In genomic region chr1:27365372-27366112, GRCh38 we compare ENCODE assay signal across 8 cellular contexts.
DNase-seq lines count a peak whose midpoint lies in the region; ATAC-seq lines count a peak whose summit lies in the region.

No MANE protein-coding gene starts in this region.

- ATAC-seq in HG02885 (IDR thresholded peaks at IDR 0.05; ENCODE audit: poor library complexity, unreplicated experiment), result peak; percentile 43

- DNase-seq in EH (ENCODE audit: low read depth) (peak; percentile 92), NCI-H510A (lab: John Stamatoyannopoulos, UW) (peak; percentile 74), left kidney (ENCODE audit: low read depth, low spot score) (peak; percentile 94), NK-92 (lab: John Stamatoyannopoulos, UW; ENCODE audit: unreplicated experiment) (no peak)
- DNase-seq in activated CD4-positive, alpha-beta T cell treated with anti-CD3 and anti-CD28 coated beads for 4 hours, result peak; percentile 75
- peak in 3 of 4 experiments; percentile 65 to 71 (median 67) for DNase-seq in stimulated activated CD4-positive, alpha-beta T cell treated with anti-CD3 and anti-CD28 coated beads, Interleukin-1b, Interleukin-23, amount 100 ng/mL, for 24 hours (ENCODE audit: low read depth in 4 of 4, low spot score in 1 of 4)

- peak overlapping the region; percentile 83 for H3K27ac ChIP-seq in cingulate gyrus (ENCODE audit: low read depth, low read length)
